10 cellular contexts compared by ENCODE assay signal in the genomic region with DNA sequence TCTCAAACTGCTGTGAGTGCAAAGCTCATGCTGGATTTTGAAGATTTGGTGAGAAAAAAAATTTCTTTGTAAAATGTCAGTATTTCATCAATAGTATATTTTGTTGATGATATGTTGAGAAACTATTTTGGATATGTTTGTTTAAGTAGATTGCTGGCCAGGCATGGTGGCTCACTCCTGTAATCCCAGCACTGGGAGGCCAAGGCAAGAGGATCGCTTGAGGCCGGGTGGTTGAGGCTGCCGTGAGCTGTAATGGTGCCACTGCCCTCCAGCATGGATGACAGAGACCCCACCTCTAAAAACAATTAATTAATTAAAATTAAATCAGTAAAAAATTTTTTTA. TPM values are rescaled to one million over a fixed set of nuclear protein-coding genes. Genes with fewer than 3 reads are reported as not detected.
DNase-seq lines count a peak whose midpoint lies in the region; ATAC-seq, FAIRE-seq and TF ChIP-seq lines count a peak whose summit lies in the region.
"Had no signal": no experiment of that assay in that cellular context is flagged by ENCODE, and none has a peak within 500 bp of the region (broad histone marks: within the 10 kb centered on the region; RNA-seq: fewer than 3 reads in every experiment).

No MANE protein-coding gene starts in this region.

- H3K4me1 Mint-ChIP-seq in T-helper 17 cell, result peaks cover 43% of the 10 kb centered on the region

- H3K27me3 ChIP-seq in esophagus muscularis mucosa (no peaks in the 10 kb centered on the region), sigmoid colon (no peaks in the 10 kb centered on the region)

- no peak for FAIRE-seq in H54 (lab: Jason Lieb, UNC)

- no peaks in the 10 kb centered on the region for H3K36me3 Mint-ChIP-seq in T-helper 17 cell (ENCODE audit: low read depth)
- H3K36me3 Mint-ChIP-seq: type B pancreatic cell had no signal

- peak; percentile 33 for DNase-seq in EH (ENCODE audit: low read depth)
- DNase-seq in T-helper 17 cell, result no peak
- no peak for DNase-seq in esophagus muscularis mucosa (ENCODE audit: extremely low spot score)
- DNase-seq in sigmoid colon, result no peak
- DNase-seq in stimulated activated CD4-positive, alpha-beta T cell treated with anti-CD3 and anti-CD28 coated beads, Interleukin-2, amount 100 ng/mL, for 24 hours, result no peak
- no peak for DNase-seq in H54 (ENCODE audit: insufficient read length, low spot score)
- no peak for DNase-seq in NCI-H1436 treated with DMSO at 0.1 percent for 48 hours (lab: John Stamatoyannopoulos, UW)
- DNase-seq in SW480 (ENCODE audit: low spot score), result no peak
- DNase-seq: NCI-H226 had no signal

- H3K36me3 ChIP-seq in esophagus muscularis mucosa, result no peaks in the 10 kb centered on the region
- no peaks in the 10 kb centered on the region for H3K36me3 ChIP-seq in sigmoid colon

- intact Hi-C loops in esophagus muscularis mucosa (cut with DNase I), result loop anchor here (2.0 kb wide), 1 partner anchor 25 kb away; no protein-coding TSS in a partner anchor
- intact Hi-C loops in sigmoid colon (cut with DNase I), result no loop called here

- peak overlapping the region; percentile 81 for H3K4me3 Mint-ChIP-seq in T-helper 17 cell
- H3K4me3 Mint-ChIP-seq: type B pancreatic cell had no signal

- no peaks in the 10 kb centered on the region for H3K27me3 Mint-ChIP-seq in T-helper 17 cell
- H3K27me3 Mint-ChIP-seq: type B pancreatic cell had no signal

- H3K9me3 ChIP-seq in T-helper 17 cell (ENCODE audit: control insufficient read depth, low read length, poor library complexity, severe bottlenecking) (no peaks in the 10 kb centered on the region), esophagus muscularis mucosa (no peaks in the 10 kb centered on the region), sigmoid colon (no peaks in the 10 kb centered on the region)

- ATAC-seq in T-helper 17 cell, result no peak

- H3K27ac ChIP-seq in esophagus muscularis mucosa (replicated peaks in 1 of 4) (peak overlapping the region; percentile 86 to 90 (median 87)), sigmoid colon (peak overlapping the region; percentile 87 to 95 (median 90))

- peaks cover 44 to 54% (median 47%) of the 10 kb centered on the region in 4 donors for H3K4me1 ChIP-seq in esophagus muscularis mucosa
- peaks cover 0 to 56% (median 38%) of the 10 kb centered on the region in 4 donors for H3K4me1 ChIP-seq in sigmoid colon

- TF ChIP-seq CTCF in esophagus muscularis mucosa (IDR thresholded peaks at IDR 0.05) (no peak), sigmoid colon (IDR thresholded peaks at IDR 0.05) (no peak)

- TF ChIP-seq EP300 in esophagus muscularis mucosa (IDR thresholded peaks at IDR 0.05), result no peak
- TF ChIP-seq EP300 in sigmoid colon (IDR thresholded peaks at IDR 0.05), result no peak

- peak overlapping the region; percentile 84 for H3K27ac Mint-ChIP-seq in T-helper 17 cell
- H3K27ac Mint-ChIP-seq: type B pancreatic cell had no signal

- WGBS in esophagus muscularis mucosa, result 90% methylated on average over 3 of the region's 3 CpGs
- WGBS in sigmoid colon, 2 donors, result 96 to 97% methylated on average over 3 of the region's 3 CpGs

- H3K4me3 ChIP-seq in esophagus muscularis mucosa (peak overlapping the region in 2 of 4 donors; percentile 12 to 25), sigmoid colon (no peak overlapping the region)

- TF ChIP-seq POLR2A in esophagus muscularis mucosa (IDR thresholded peaks at IDR 0.05; ENCODE audit: low read depth) (no peak), sigmoid colon (IDR thresholded peaks at IDR 0.05) (no peak), H54 (IDR thresholded peaks at IDR 0.05; ENCODE audit: low read depth, low read length) (no peak)

RNA-seq across cellular contexts. Expression of gene IFITM3, which starts 6.9 kb away (rescaled TPM):
- total RNA-seq in T-helper 17 cell, result 10 to 100 TPM in 1 of 2 donors, 1 to 10 TPM in 1; 2.5 to 25.2 TPM
- 100 to 1,000 TPM; 290 to 513 (median 410) TPM for total RNA-seq in esophagus muscularis mucosa
- total RNA-seq in sigmoid colon, result 100 to 1,000 TPM; 278 to 463 (median 291) TPM
- polyA plus RNA-seq in sigmoid colon, result 1,000 to 10,000 TPM in 1 of 3 donors, 100 to 1,000 TPM in 2; 116 to 1,104 (median 383) TPM

RNA-seq across cellular contexts. Expression of gene IFITM1, which starts 13.7 kb away (rescaled TPM):
- total RNA-seq in T-helper 17 cell, result 100 to 1,000 TPM; 344 to 363 TPM
- total RNA-seq in esophagus muscularis mucosa, result 100 to 1,000 TPM in 3 of 4 donors, 10 to 100 TPM in 1; 60.6 to 197 (median 171) TPM
- 10 to 100 TPM; 82.4 to 94.2 (median 92.6) TPM for total RNA-seq in sigmoid colon
- 100 to 1,000 TPM in 1 of 3 donors, 10 to 100 TPM in 2; 41.2 to 580 (median 58.9) TPM for polyA plus RNA-seq in sigmoid colon

RNA-seq across cellular contexts. Expression of gene IFITM2, which starts 19.9 kb away (rescaled TPM):
- total RNA-seq in T-helper 17 cell (100 to 1,000 TPM; 550 to 570 TPM), esophagus muscularis mucosa (100 to 1,000 TPM in 3 of 4 donors, 10 to 100 TPM in 1; 92.2 to 235 (median 194) TPM), sigmoid colon (100 to 1,000 TPM in 3 of 4 donors, 10 to 100 TPM in 1; 79.8 to 187 (median 141) TPM)
- 100 to 1,000 TPM in 2 of 3 donors, 10 to 100 TPM in 1; 73.3 to 461 (median 164) TPM for polyA plus RNA-seq in sigmoid colon

RNA-seq across cellular contexts. Expression of gene IFITM5, which starts 28.2 kb away (rescaled TPM):
- total RNA-seq in T-helper 17 cell, result not detected
- total RNA-seq in esophagus muscularis mucosa, result not detected
- total RNA-seq in sigmoid colon, result not detected
- polyA plus RNA-seq in sigmoid colon, result not detected

RNA-seq across cellular contexts. Expression of gene PGGHG, which starts 38.6 kb away (rescaled TPM):
- 100 to 1,000 TPM; 317 to 350 TPM for total RNA-seq in T-helper 17 cell
- total RNA-seq in esophagus muscularis mucosa, result 10 to 100 TPM; 13.3 to 23.7 (median 18.8) TPM
- total RNA-seq in sigmoid colon, result 10 to 100 TPM; 11.4 to 15.3 (median 13.6) TPM
- polyA plus RNA-seq in sigmoid colon, result 10 to 100 TPM in 1 of 3 donors, 1 to 10 TPM in 2; 1.6 to 68.0 (median 3.6) TPM

Comparison
In these comparisons a context has a peak if more than half of its experiments do, and no peak if none do; other contexts are left out.
1. RNA of gene IFITM3, which starts 6.9 kb away (total RNA-seq): 290 to 513 TPM in esophagus muscularis mucosa and 278 to 463 TPM in sigmoid colon; 2.5 to 25.2 TPM in T-helper 17 cell; every median in the first group is over 10 times any median in the second.